9 cellular contexts compared by ENCODE assay signal in genomic region chr15:40322531-40323238, GRCh38. TPM values are rescaled to one million over a fixed set of nuclear protein-coding genes. Genes with fewer than 3 reads are reported as not detected.
DNase-seq lines count a peak whose midpoint lies in the region; ATAC-seq and TF ChIP-seq lines count a peak whose summit lies in the region.
"Had no signal": no experiment of that assay in that cellular context is flagged by ENCODE, and none has a peak within 500 bp of the region (broad histone marks: within the 10 kb centered on the region; RNA-seq: fewer than 3 reads in every experiment).

No MANE protein-coding gene starts in this region.

- H3K36me3 ChIP-seq in A673 (ENCODE audit: insufficient read depth, low read length, poor library complexity, severe bottlenecking): no peaks in the 10 kb centered on the region

- H3K27ac ChIP-seq in A673 (ENCODE audit: low read depth, low read length, poor library complexity, severe bottlenecking) (no peak overlapping the region), HL-60 (replicated peaks) (no peak overlapping the region)

- ATAC-seq in GM21526 (IDR thresholded peaks at IDR 0.05; ENCODE audit: low FRiP score, unreplicated experiment) (no peak), HG02588 (IDR thresholded peaks at IDR 0.05; ENCODE audit: unreplicated experiment) (no peak)

- POLR2A ChIA-PET in A673 (lab: Charles Lee; ENCODE audit: low non-redundant PET) (interaction anchor here (0.8 kb wide), 1 partner anchor 42 kb away, joined by 4 read pairs; no protein-coding TSS in a partner anchor), MCF 10A (lab: Yijun Ruan, JAX) (interaction anchor here (0.7 to 2.3 kb wide), 11 partner anchors 9 to 540 kb away, joined by 3 to 10 read pairs (median 5); partner anchors contain the start of genes CCDC9B, FSIP1 and PAK6)

- H3K4me1 ChIP-seq in A673 (ENCODE audit: insufficient read depth, low read length, poor library complexity, severe bottlenecking): peaks cover 45% of the 10 kb centered on the region

- intact Hi-C loops in A673 (cut with micrococcal nuclease; ENCODE audit: unreplicated experiment): no loop called here
- intact Hi-C loops in MCF 10A (cut with micrococcal nuclease): no loop called here

- BruUV-seq in A673 (replicated peaks; lab: Mats Ljungman, UMichigan) (no TSS peak), MCF 10A (replicated peaks; lab: Mats Ljungman, UMichigan) (no TSS peak)

- H3K9me3 Mint-ChIP-seq in MCF 10A (ENCODE audit: unreplicated experiment) (no peaks in the 10 kb centered on the region), mesothelial cell of epicardium (no peaks in the 10 kb centered on the region)

- no peaks in the 10 kb centered on the region for H3K27me3 ChIP-seq in A673 (replicated peaks; ENCODE audit: insufficient read depth, low read depth, low read length, poor library complexity)
- no peaks in the 10 kb centered on the region for H3K27me3 ChIP-seq in HL-60 (ENCODE audit: insufficient read depth, poor library complexity, severe bottlenecking)

- H3K36me3 Mint-ChIP-seq in MCF 10A (ENCODE audit: insufficient read depth, unreplicated experiment) (peaks cover 13% of the 10 kb centered on the region), mesothelial cell of epicardium (no peaks in the 10 kb centered on the region)

- CTCF ChIA-PET in A673 (lab: Charles Lee) (interaction anchor here (0.5 to 1.7 kb wide), 7 partner anchors 13 to 423 kb away, joined by 3 to 14 read pairs (median 4); partner anchors contain the start of gene CCDC9B), MCF 10A (lab: Yijun Ruan, JAX) (interaction anchor here (0.7 to 7.1 kb wide), 16 partner anchors 9 to 713 kb away, joined by 3 to 123 read pairs (median 8); partner anchors contain the start of genes CCDC9B and IVD)

- peak; percentile 67 for DNase-seq in A673 (ENCODE audit: low spot score)
- no peak for DNase-seq in HL-60 (ENCODE audit: low read depth in 1 of 2, low spot score in 1 of 2)
- DNase-seq in MCF 10A (ENCODE audit: unreplicated experiment): no peak
- no peak for DNase-seq in mesothelial cell of epicardium (ENCODE audit: low spot score in 2 of 2, unreplicated experiment in 2 of 2)
- no peak for DNase-seq in NCI-H526 (lab: John Stamatoyannopoulos, UW)
- no peak for DNase-seq in HUDEP-2 (lab: John Stamatoyannopoulos, UW; ENCODE audit: unreplicated experiment in 76 of 76)

- no peaks in the 10 kb centered on the region for H3K9me3 ChIP-seq in A673 (ENCODE audit: low read depth, low read length, poor library complexity, severe bottlenecking)

- H3K4me3 Mint-ChIP-seq in MCF 10A (ENCODE audit: unreplicated experiment) (peak overlapping the region; percentile 69), mesothelial cell of epicardium (peak overlapping the region; percentile 66)

- H3K27ac Mint-ChIP-seq in MCF 10A (ENCODE audit: low read depth, unreplicated experiment): no peak overlapping the region
- H3K27ac Mint-ChIP-seq in mesothelial cell of epicardium: peak overlapping the region; percentile 91

- no peaks in the 10 kb centered on the region for H3K27me3 Mint-ChIP-seq in MCF 10A (ENCODE audit: insufficient read depth, unreplicated experiment)
- H3K27me3 Mint-ChIP-seq in mesothelial cell of epicardium (ENCODE audit: low read depth): no peaks in the 10 kb centered on the region

- peak overlapping the region; percentile 60 for H3K4me3 ChIP-seq in A673 (ENCODE audit: low read depth, low read length, poor library complexity, severe bottlenecking)
- H3K4me3 ChIP-seq in HL-60 (replicated peaks; ENCODE audit: insufficient read depth, low read length): peak overlapping the region; percentile 26

- H3K4me1 Mint-ChIP-seq in MCF 10A (ENCODE audit: insufficient read depth, unreplicated experiment): peaks cover 23% of the 10 kb centered on the region
- H3K4me1 Mint-ChIP-seq in mesothelial cell of epicardium: peaks cover 47% of the 10 kb centered on the region

- TF ChIP-seq CTCF in A673 (conservative IDR thresholded peaks at IDR 0.05; ENCODE audit: low read depth, low read length): no peak
- TF ChIP-seq CTCF in HL-60 (IDR thresholded peaks at IDR 0.05; ENCODE audit: insufficient read depth, low read length): no peak
- no peak for TF ChIP-seq CTCF in MCF 10A (IDR thresholded peaks at IDR 0.05; ENCODE audit: unreplicated experiment)
- no peak for TF ChIP-seq CTCF in mesothelial cell of epicardium (IDR thresholded peaks at IDR 0.05; ENCODE audit: unreplicated experiment)

RNA-seq across cellular contexts. Expression of gene INAFM2, which starts 0.8 kb away (rescaled TPM):
- 14.5 and 15.6 TPM in 2 replicates for total RNA-seq in A673 (2021)
- 14.9 and 15.7 TPM in 2 replicates for total RNA-seq in MCF 10A (2022)
- total RNA-seq in mesothelial cell of epicardium: 19.2 to 23.1 TPM (median 21.9 TPM) in 3 replicates

RNA-seq across cellular contexts. Expression of gene PLCB2, which starts 14.9 kb away (rescaled TPM):
- 5.6 and 6.6 TPM in 2 replicates for total RNA-seq in A673 (2021)
- 0.15 and 0.84 TPM in 2 replicates for total RNA-seq in MCF 10A (2022)
- total RNA-seq in mesothelial cell of epicardium: 9.8 to 11.5 TPM (median 10.7 TPM) in 3 replicates
- total RNA-seq: dermis microvascular lymphatic vessel endothelial cell had no signal

RNA-seq across cellular contexts. Expression of gene CCDC9B, which starts 18.1 kb away (rescaled TPM):
- 8.6 and 8.9 TPM in 2 replicates for total RNA-seq in A673 (2021)
- 36.0 and 45.3 TPM in 2 replicates for total RNA-seq in MCF 10A (2022)
- 23.4 to 26.9 TPM (median 26.1 TPM) in 3 replicates for total RNA-seq in mesothelial cell of epicardium

RNA-seq across cellular contexts. Expression of gene PHGR1, which starts 28.1 kb away (rescaled TPM):
- total RNA-seq in A673 (2021) (not detected in 2 replicates), MCF 10A (2022) (not detected in 2 replicates), mesothelial cell of epicardium (0.93 TPM in 1 of 3 replicates, not detected in the others)
- total RNA-seq: dermis microvascular lymphatic vessel endothelial cell had no signal

RNA-seq across cellular contexts. Expression of gene DISP2, which starts 35.3 kb away (rescaled TPM):
- total RNA-seq in A673 (2021): 0.62 and 1.3 TPM in 2 replicates
- total RNA-seq in MCF 10A (2022): 1.8 and 2.1 TPM in 2 replicates
- 0.57 to 0.76 TPM (median 0.64 TPM) in 3 replicates for total RNA-seq in mesothelial cell of epicardium
